In genomic region chr13:21361706-21362105, GRCh38 we compare ENCODE assay signal across 28 cellular contexts.
"Had no signal": no experiment of that assay in that cellular context is flagged by ENCODE, and none has a peak within 500 bp of the region (broad histone marks: within the 10 kb centered on the region; RNA-seq: fewer than 3 reads in every experiment).

No MANE protein-coding gene starts in this region.

- H3K27me3 ChIP-seq: ascending aorta, breast epithelium, cardiac muscle cell, dorsolateral prefrontal cortex, esophagus squamous epithelium, gastroesophageal sphincter had no signal

- H3K27ac Mint-ChIP-seq: activated CD4-positive, alpha-beta memory T cell treated with anti-CD3 and anti-CD28 coated beads for 36 hours; activated CD4-positive, alpha-beta T cell treated with anti-CD3 and anti-CD28 coated beads for 36 hours; activated CD4-positive, alpha-beta T cell treated with anti-CD3 and anti-CD28 coated beads, Interleukin-2, amount 10 ng/mL, durations not matched to agents 24 days and 14 days; activated CD8-positive, alpha-beta T cell treated with anti-CD3 and anti-CD28 coated beads, Interleukin-2, amount 10 ng/mL, durations not matched to agents 7 days and 5 days; activated naive CD4-positive, alpha-beta T cell treated with anti-CD3 and anti-CD28 coated beads for 36 hours; activated naive CD4-positive, alpha-beta T cell treated with anti-CD3 and anti-CD28 coated beads, Interleukin-2, amount 50 U/mL, for 24 hours; activated naive CD8-positive, alpha-beta T cell treated with anti-CD3 and anti-CD28 coated beads, Interleukin-2, amount 10 ng/mL, durations not matched to agents 7 days and 5 days; activated T-helper 17 cell treated with anti-CD3 and anti-CD28 coated beads, Interleukin-2, amount 50 U/mL, for 72 hours; brain; dendritic cell treated with granulocyte-macrophage colony-stimulating factor and Interleukin-4, amounts not matched to agents 40 ng/mL and 50 ng/mL, for 4 days had no signal

- H3K4me3 Mint-ChIP-seq: activated CD4-positive, alpha-beta memory T cell treated with anti-CD3 and anti-CD28 coated beads for 36 hours; activated CD4-positive, alpha-beta T cell treated with anti-CD3 and anti-CD28 coated beads for 36 hours; activated CD4-positive, alpha-beta T cell treated with anti-CD3 and anti-CD28 coated beads, Interleukin-2, amount 10 ng/mL, durations not matched to agents 24 days and 14 days; activated CD8-positive, alpha-beta T cell treated with anti-CD3 and anti-CD28 coated beads, Interleukin-2, amount 10 ng/mL, durations not matched to agents 7 days and 5 days; activated naive CD4-positive, alpha-beta T cell treated with anti-CD3 and anti-CD28 coated beads for 36 hours; activated naive CD4-positive, alpha-beta T cell treated with anti-CD3 and anti-CD28 coated beads, Interleukin-2, amount 50 U/mL, for 24 hours; activated naive CD8-positive, alpha-beta T cell treated with anti-CD3 and anti-CD28 coated beads, Interleukin-2, amount 10 ng/mL, durations not matched to agents 7 days and 5 days; activated T-cell treated with anti-CD3 and anti-CD28 coated beads, Interleukin-2, amount 50 U/mL, for 4 hours; activated T-helper 17 cell treated with anti-CD3 and anti-CD28 coated beads, Interleukin-2, amount 50 U/mL, for 72 hours; brain; dendritic cell treated with granulocyte-macrophage colony-stimulating factor and Interleukin-4, amounts not matched to agents 40 ng/mL and 50 ng/mL, for 4 days had no signal

- DNase-seq: activated CD4-positive, alpha-beta memory T cell treated with anti-CD3 and anti-CD28 coated beads for 36 hours; activated CD4-positive, alpha-beta T cell treated with anti-CD3 and anti-CD28 coated beads for 36 hours; activated CD4-positive, alpha-beta T cell treated with anti-CD3 and anti-CD28 coated beads, Interleukin-2, amount 10 ng/mL, durations not matched to agents 24 days and 14 days; activated CD4-positive, CD25-positive, alpha-beta regulatory T cell; activated CD4-positive, CD25-positive, alpha-beta regulatory T cell treated with anti-CD3 and anti-CD28 coated beads, Interleukin-2, amount 50 U/mL, for 72 hours; activated CD8-positive, alpha-beta T cell treated with anti-CD3 and anti-CD28 coated beads, Interleukin-2, amount 10 ng/mL, durations not matched to agents 7 days and 5 days; activated effector memory CD4-positive, alpha-beta T cell treated with Interleukin-2 at 50 U/mL for 16 hours; activated gamma-delta T cell treated with Interleukin-2 at 50 U/mL for 16 hours; activated naive CD4-positive, alpha-beta T cell treated with anti-CD3 and anti-CD28 coated beads for 36 hours; activated naive CD8-positive, alpha-beta T cell treated with anti-CD3 and anti-CD28 coated beads, Interleukin-2, amount 10 ng/mL, durations not matched to agents 7 days and 5 days; activated T-cell treated with anti-CD3 and anti-CD28 coated beads, Interleukin-2, amount 50 U/mL, for 4 hours; central memory CD4-positive, alpha-beta T cell; cerebellar nuclear complex; dorsolateral prefrontal cortex; effector memory CD4-positive, alpha-beta T cell; erythroblast; esophagus squamous epithelium; foreskin melanocyte; T-helper 2 cell had no signal

- H3K4me3 ChIP-seq: ascending aorta, breast epithelium, cardiac muscle cell, coronary artery, dorsolateral prefrontal cortex, esophagus squamous epithelium, gastroesophageal sphincter had no signal

- H3K4me1 ChIP-seq: ascending aorta, breast epithelium, esophagus squamous epithelium, gastroesophageal sphincter had no signal

- H3K27ac ChIP-seq: ascending aorta, breast epithelium, cardiac muscle cell, coronary artery, dorsolateral prefrontal cortex, esophagus squamous epithelium, gastroesophageal sphincter had no signal

- H3K9me3 ChIP-seq: ascending aorta had no signal

- H3K36me3 ChIP-seq: ascending aorta, breast epithelium, cardiac muscle cell, esophagus squamous epithelium, gastroesophageal sphincter had no signal

- H3K27me3 Mint-ChIP-seq: activated CD4-positive, alpha-beta memory T cell treated with anti-CD3 and anti-CD28 coated beads for 36 hours; activated CD4-positive, alpha-beta T cell treated with anti-CD3 and anti-CD28 coated beads for 36 hours; activated CD4-positive, alpha-beta T cell treated with anti-CD3 and anti-CD28 coated beads, Interleukin-2, amount 10 ng/mL, durations not matched to agents 24 days and 14 days; activated naive CD4-positive, alpha-beta T cell treated with anti-CD3 and anti-CD28 coated beads, Interleukin-2, amount 50 U/mL, for 24 hours; activated naive CD8-positive, alpha-beta T cell treated with anti-CD3 and anti-CD28 coated beads, Interleukin-2, amount 10 ng/mL, durations not matched to agents 7 days and 5 days; activated T-helper 17 cell treated with anti-CD3 and anti-CD28 coated beads, Interleukin-2, amount 50 U/mL, for 72 hours; brain; dendritic cell treated with granulocyte-macrophage colony-stimulating factor and Interleukin-4, amounts not matched to agents 40 ng/mL and 50 ng/mL, for 4 days had no signal

- H3K9me3 Mint-ChIP-seq: activated CD4-positive, alpha-beta memory T cell treated with anti-CD3 and anti-CD28 coated beads for 36 hours; activated CD4-positive, alpha-beta T cell treated with anti-CD3 and anti-CD28 coated beads, Interleukin-2, amount 10 ng/mL, durations not matched to agents 24 days and 14 days; activated naive CD4-positive, alpha-beta T cell treated with anti-CD3 and anti-CD28 coated beads for 36 hours; activated naive CD4-positive, alpha-beta T cell treated with anti-CD3 and anti-CD28 coated beads, Interleukin-2, amount 50 U/mL, for 24 hours; activated naive CD8-positive, alpha-beta T cell treated with anti-CD3 and anti-CD28 coated beads, Interleukin-2, amount 10 ng/mL, durations not matched to agents 7 days and 5 days; activated T-cell treated with anti-CD3 and anti-CD28 coated beads, Interleukin-2, amount 50 U/mL, for 4 hours; activated T-helper 17 cell treated with anti-CD3 and anti-CD28 coated beads, Interleukin-2, amount 50 U/mL, for 72 hours; dendritic cell treated with granulocyte-macrophage colony-stimulating factor and Interleukin-4, amounts not matched to agents 40 ng/mL and 50 ng/mL, for 4 days had no signal

- H3K4me1 Mint-ChIP-seq: activated T-helper 17 cell treated with anti-CD3 and anti-CD28 coated beads, Interleukin-2, amount 50 U/mL, for 72 hours; brain had no signal

- H3K36me3 Mint-ChIP-seq: activated CD4-positive, alpha-beta memory T cell treated with anti-CD3 and anti-CD28 coated beads for 36 hours; activated naive CD4-positive, alpha-beta T cell treated with anti-CD3 and anti-CD28 coated beads, Interleukin-2, amount 50 U/mL, for 24 hours; activated naive CD8-positive, alpha-beta T cell treated with anti-CD3 and anti-CD28 coated beads, Interleukin-2, amount 10 ng/mL, durations not matched to agents 7 days and 5 days; brain had no signal
